In genomic region chr5:36090033-36090432, GRCh38 we compare ENCODE assay signal across 8 cellular contexts. TPM values are rescaled to one million over a fixed set of nuclear protein-coding genes. Genes with fewer than 3 reads are reported as not detected.
DNase-seq lines count a peak whose midpoint lies in the region; ATAC-seq and TF ChIP-seq lines count a peak whose summit lies in the region.

No MANE protein-coding gene starts in this region.

- no peak overlapping the region for H3K4me2 ChIP-seq in SU-DHL-6 (ENCODE audit: low read depth, low read length, poor library complexity, severe bottlenecking)

- no peak overlapping the region for H2AFZ ChIP-seq in SU-DHL-6 (ENCODE audit: low read depth, low read length, severe bottlenecking)

- H3K4me3 ChIP-seq in HL-60 (replicated peaks; ENCODE audit: insufficient read depth, low read length): no peak overlapping the region
- no peak overlapping the region for H3K4me3 ChIP-seq in SU-DHL-6 (ENCODE audit: insufficient read depth, low read length, poor library complexity, severe bottlenecking)

- no peak overlapping the region for H3K9ac ChIP-seq in SU-DHL-6 (ENCODE audit: low read length)

- H3K79me2 ChIP-seq in SU-DHL-6 (ENCODE audit: insufficient read depth, low read length): no peaks in the 10 kb centered on the region

- DNase-seq in Daoy (ENCODE audit: low read depth) (peak; percentile 6), HL-60 (ENCODE audit: low read depth in 1 of 2, low spot score in 1 of 2) (peak in 1 of 2 experiments; percentile 54), left colon (peak in 1 of 2 donors; percentile 10), NCI-H1092 (lab: John Stamatoyannopoulos, UW) (no peak)
- DNase-seq in stimulated activated naive CD4-positive, alpha-beta T cell treated with Interleukin-2 at 50 U/mL for 16 hours (lab: John Stamatoyannopoulos, UW): no peak

- no peaks in the 10 kb centered on the region for H3K36me3 ChIP-seq in SU-DHL-6 (ENCODE audit: low read length)

- ATAC-seq in GM19395 (IDR thresholded peaks at IDR 0.05; ENCODE audit: unreplicated experiment) (peak; percentile 89), left colon (peak; percentile 59)
- no peak for ATAC-seq in activated CD4-positive, CD25-positive, alpha-beta regulatory T cell treated with anti-CD3 and anti-CD28 coated beads, Interleukin-2, amount 50 U/mL, for 24 hours

- H3K27ac ChIP-seq in HL-60 (replicated peaks): no peak overlapping the region
- no peak overlapping the region for H3K27ac ChIP-seq in SU-DHL-6 (ENCODE audit: low read depth, low read length)

- H3K27me3 ChIP-seq in HL-60 (ENCODE audit: insufficient read depth, poor library complexity, severe bottlenecking) (no peaks in the 10 kb centered on the region), SU-DHL-6 (ENCODE audit: low read length) (no peaks in the 10 kb centered on the region)

- peak; percentile 28 for TF ChIP-seq CTCF in HL-60 (IDR thresholded peaks at IDR 0.05; ENCODE audit: insufficient read depth, low read length)
- peak; percentile 18 for TF ChIP-seq CTCF in SU-DHL-6 (IDR thresholded peaks at IDR 0.05; ENCODE audit: insufficient read depth, low read length, poor library complexity, severe bottlenecking)

- H3F3A ChIP-seq in SU-DHL-6 (ENCODE audit: insufficient read depth): no peaks in the 10 kb centered on the region

- no peaks in the 10 kb centered on the region for H4K20me1 ChIP-seq in SU-DHL-6 (ENCODE audit: low read depth, low read length)

- H3K9me2 ChIP-seq in SU-DHL-6 (replicated peaks; ENCODE audit: insufficient read depth, low read length): no peaks in the 10 kb centered on the region

- intact Hi-C loops in left colon (cut with DNase I, micrococcal nuclease): no loop called here

- H3K9me3 ChIP-seq in SU-DHL-6 (ENCODE audit: insufficient read depth, low read length): no peaks in the 10 kb centered on the region

RNA-seq across cellular contexts. Expression of gene UGT3A2, which starts 23.4 kb away (rescaled TPM):
- 1.3 TPM in 1 of 2 replicates, not detected in the other for total RNA-seq in Daoy (2014; rRNA removed; shearing (Covaris generic))
- total RNA-seq in left colon: not detected

Comparison
In these comparisons a context has a peak if more than half of its experiments do, and no peak if none do; other contexts are left out.
1. ATAC-seq: peak in GM19395 (single experiment) and left colon (single experiment); none in activated CD4-positive, CD25-positive, alpha-beta regulatory T cell treated with anti-CD3 and anti-CD28 coated beads, Interleukin-2, amount 50 U/mL, for 24 hours (0 of 2).